Comparison of ENCODE assay signal across 22 cellular contexts in genomic region chr10:80167471-80167870, GRCh38. TPM values are rescaled to one million over a fixed set of nuclear protein-coding genes. Genes with fewer than 3 reads are reported as not detected.
DNase-seq lines count a peak whose midpoint lies in the region; ATAC-seq and TF ChIP-seq lines count a peak whose summit lies in the region.
"Had no signal": no experiment of that assay in that cellular context is flagged by ENCODE, and none has a peak within 500 bp of the region (broad histone marks: within the 10 kb centered on the region; RNA-seq: fewer than 3 reads in every experiment).

No MANE protein-coding gene starts in this region.

- H3K9ac ChIP-seq in endodermal cell (ENCODE audit: extremely low read depth, low read length, poor library complexity, severe bottlenecking), result no peak overlapping the region

- no peak for TF ChIP-seq POLR2A in stomach (IDR thresholded peaks at IDR 0.05)

- POLR2A ChIA-PET in activated CD8-positive, alpha-beta T cell treated with anti-CD3 and anti-CD28 coated beads for 36 hours (lab: Charles Lee), result interaction anchor here (1.3 to 1.8 kb wide), 3 partner anchors 11 to 20 kb away, joined by 4 to 5 read pairs (median 5); no protein-coding TSS in a partner anchor
- POLR2A ChIA-PET in activated CD8-positive, alpha-beta T cell treated with anti-CD3 and anti-CD28 coated beads, Interleukin-2, amount 10 ng/mL, durations not matched to agents 7 days and 5 days (lab: Charles Lee), result interaction anchor here (1.0 kb wide), 2 partner anchors 11 to 33 kb away, joined by 3 read pairs; no protein-coding TSS in a partner anchor

- no peak for DNase-seq in activated CD8-positive, alpha-beta T cell treated with anti-CD3 and anti-CD28 coated beads for 36 hours
- DNase-seq in activated CD8-positive, alpha-beta T cell treated with anti-CD3 and anti-CD28 coated beads, Interleukin-2, amount 10 ng/mL, durations not matched to agents 7 days and 5 days, result no peak
- no peak for DNase-seq in right atrium auricular region (ENCODE audit: low spot score)
- DNase-seq in stomach, result no peak
- no peak for DNase-seq in endodermal cell
- DNase-seq in SHP77 treated with DMSO at 0.1 percent for 48 hours (lab: John Stamatoyannopoulos, UW), result no peak
- DNase-seq: activated T-cell treated with anti-CD3 and anti-CD28 coated beads for 4 hours; CD4-positive, alpha-beta T cell; central memory CD4-positive, alpha-beta T cell; DMS79; NCI-H1930; NCI-H510A treated with DMSO at 0.1 percent for 48 hours; stimulated activated CD4-positive, alpha-beta T cell treated with anti-CD3 and anti-CD28 coated beads, Interleukin-4, amount 100 ng/mL, for 4 hours; stimulated activated CD8-positive, alpha-beta memory T cell treated with anti-CD3 and anti-CD28 coated beads, Interleukin-4, amount 100 ng/mL, for 48 hours had no signal

- peak overlapping the region; percentile 38 for H3K27ac Mint-ChIP-seq in activated CD8-positive, alpha-beta T cell treated with anti-CD3 and anti-CD28 coated beads for 36 hours
- H3K27ac Mint-ChIP-seq in activated CD8-positive, alpha-beta T cell treated with anti-CD3 and anti-CD28 coated beads, Interleukin-2, amount 10 ng/mL, durations not matched to agents 7 days and 5 days, result no peak overlapping the region
- no peak overlapping the region for H3K27ac Mint-ChIP-seq in endodermal cell
- H3K27ac Mint-ChIP-seq: CD4-positive, alpha-beta T cell; type B pancreatic cell had no signal

- H3K27me3 ChIP-seq in right atrium auricular region (no peaks in the 10 kb centered on the region), stomach (no peaks in the 10 kb centered on the region), endodermal cell (ENCODE audit: control insufficient read depth, insufficient read depth, low read length, poor library complexity, severe bottlenecking) (no peaks in the 10 kb centered on the region)

- H3K36me3 ChIP-seq in right atrium auricular region (peaks cover 79% of the 10 kb centered on the region), stomach (peaks cover 40 to 98% (median 90%) of the 10 kb centered on the region in 4 donors), endodermal cell (ENCODE audit: control insufficient read depth, insufficient read depth, low read length) (peaks cover 58% of the 10 kb centered on the region)

- no peaks in the 10 kb centered on the region for H3K27me3 Mint-ChIP-seq in activated CD8-positive, alpha-beta T cell treated with anti-CD3 and anti-CD28 coated beads for 36 hours
- H3K27me3 Mint-ChIP-seq in activated CD8-positive, alpha-beta T cell treated with anti-CD3 and anti-CD28 coated beads, Interleukin-2, amount 10 ng/mL, durations not matched to agents 7 days and 5 days (ENCODE audit: low read depth), result no peaks in the 10 kb centered on the region
- H3K27me3 Mint-ChIP-seq in endodermal cell (ENCODE audit: insufficient read depth), result no peaks in the 10 kb centered on the region
- H3K27me3 Mint-ChIP-seq: CD4-positive, alpha-beta T cell; IgD-negative memory B cell; type B pancreatic cell had no signal

- CTCF ChIA-PET in activated CD8-positive, alpha-beta T cell treated with anti-CD3 and anti-CD28 coated beads for 36 hours (lab: Charles Lee), result interaction anchor here (1.5 kb wide), 1 partner anchor 55 kb away, joined by 7 read pairs; no protein-coding TSS in a partner anchor
- CTCF ChIA-PET in activated CD8-positive, alpha-beta T cell treated with anti-CD3 and anti-CD28 coated beads, Interleukin-2, amount 10 ng/mL, durations not matched to agents 7 days and 5 days (lab: Charles Lee), result no interaction called here

- H3K4me1 ChIP-seq in right atrium auricular region, result peaks cover 0 to 78% of the 10 kb centered on the region in 2 donors
- peaks cover 55 to 99% (median 86%) of the 10 kb centered on the region in 4 donors for H3K4me1 ChIP-seq in stomach
- H3K4me1 ChIP-seq in endodermal cell (ENCODE audit: control insufficient read depth, insufficient read depth, low read length), result no peaks in the 10 kb centered on the region

- no peak overlapping the region for H3K4me3 Mint-ChIP-seq in activated CD8-positive, alpha-beta T cell treated with anti-CD3 and anti-CD28 coated beads for 36 hours
- no peak overlapping the region for H3K4me3 Mint-ChIP-seq in activated CD8-positive, alpha-beta T cell treated with anti-CD3 and anti-CD28 coated beads, Interleukin-2, amount 10 ng/mL, durations not matched to agents 7 days and 5 days
- H3K4me3 Mint-ChIP-seq in endodermal cell, result no peak overlapping the region
- H3K4me3 Mint-ChIP-seq: CD4-positive, alpha-beta T cell; IgD-negative memory B cell; type B pancreatic cell had no signal

- intact Hi-C loops in activated CD8-positive, alpha-beta T cell treated with anti-CD3 and anti-CD28 coated beads for 36 hours (cut with micrococcal nuclease), result no loop called here
- intact Hi-C loops in stomach (cut with DNase I; ENCODE audit: low total_unique reads), result no loop called here

- peaks cover 15% of the 10 kb centered on the region for H3K4me1 Mint-ChIP-seq in activated CD8-positive, alpha-beta T cell treated with anti-CD3 and anti-CD28 coated beads for 36 hours (ENCODE audit: low read depth)
- H3K4me1 Mint-ChIP-seq in activated CD8-positive, alpha-beta T cell treated with anti-CD3 and anti-CD28 coated beads, Interleukin-2, amount 10 ng/mL, durations not matched to agents 7 days and 5 days (ENCODE audit: low read depth), result peaks cover 4% of the 10 kb centered on the region
- H3K4me1 Mint-ChIP-seq in endodermal cell, result peaks cover 3% of the 10 kb centered on the region

- no peak for ATAC-seq in activated CD8-positive, alpha-beta T cell treated with anti-CD3 and anti-CD28 coated beads for 36 hours
- no peak for ATAC-seq in activated CD8-positive, alpha-beta T cell treated with anti-CD3 and anti-CD28 coated beads, Interleukin-2, amount 10 ng/mL, durations not matched to agents 7 days and 5 days
- no peak for ATAC-seq in GM18498 (IDR thresholded peaks at IDR 0.05; ENCODE audit: unreplicated experiment)

- no peak for TF ChIP-seq CTCF in activated CD8-positive, alpha-beta T cell treated with anti-CD3 and anti-CD28 coated beads for 36 hours (IDR thresholded peaks at IDR 0.05)
- TF ChIP-seq CTCF in right atrium auricular region (IDR thresholded peaks at IDR 0.05), result no peak
- no peak for TF ChIP-seq CTCF in stomach (IDR thresholded peaks at IDR 0.05)
- no peak for TF ChIP-seq CTCF in endodermal cell (conservative IDR thresholded peaks at IDR 0.05)

- 83 to 88% (median 85%) methylated on average over 4 of the region's 4 CpGs for WGBS in stomach, 5 donors
- WGBS in endodermal cell (ENCODE audit: insufficient coverage in 1 of 2, insufficient read length in 1 of 2), 2 experiments, result 89 to 93% methylated on average over 4 of the region's 4 CpGs

- peaks cover 32% of the 10 kb centered on the region for H3K36me3 Mint-ChIP-seq in activated CD8-positive, alpha-beta T cell treated with anti-CD3 and anti-CD28 coated beads for 36 hours (ENCODE audit: low read depth)
- peaks cover 27% of the 10 kb centered on the region for H3K36me3 Mint-ChIP-seq in activated CD8-positive, alpha-beta T cell treated with anti-CD3 and anti-CD28 coated beads, Interleukin-2, amount 10 ng/mL, durations not matched to agents 7 days and 5 days (ENCODE audit: low read depth)
- peaks cover 29% of the 10 kb centered on the region for H3K36me3 Mint-ChIP-seq in endodermal cell (ENCODE audit: low read depth)
- H3K36me3 Mint-ChIP-seq: IgD-negative memory B cell had no signal

- H3K9me3 ChIP-seq in right atrium auricular region, result no peaks in the 10 kb centered on the region
- H3K9me3 ChIP-seq in stomach, result no peaks in the 10 kb centered on the region
- no peaks in the 10 kb centered on the region for H3K9me3 ChIP-seq in endodermal cell (ENCODE audit: control insufficient read depth, low read length)

- TF ChIP-seq EP300 in stomach (IDR thresholded peaks at IDR 0.05), result no peak

- H3K27ac ChIP-seq in angular gyrus (ENCODE audit: low read depth, low read length), result peak overlapping the region; percentile 27
- peak overlapping the region; percentile 68 to 73 for H3K27ac ChIP-seq in right atrium auricular region
- H3K27ac ChIP-seq in stomach, result peak overlapping the region in 4 of 5 donors; percentile 63 to 86 (median 64)
- H3K27ac ChIP-seq in endodermal cell (ENCODE audit: low read depth, low read length), result no peak overlapping the region
- H3K27ac ChIP-seq: SK-N-MC had no signal

- H3K9me3 Mint-ChIP-seq in activated CD8-positive, alpha-beta T cell treated with anti-CD3 and anti-CD28 coated beads for 36 hours, result no peaks in the 10 kb centered on the region
- H3K9me3 Mint-ChIP-seq in activated CD8-positive, alpha-beta T cell treated with anti-CD3 and anti-CD28 coated beads, Interleukin-2, amount 10 ng/mL, durations not matched to agents 7 days and 5 days (ENCODE audit: insufficient read depth), result no peaks in the 10 kb centered on the region
- H3K9me3 Mint-ChIP-seq in endodermal cell, result no peaks in the 10 kb centered on the region
- H3K9me3 Mint-ChIP-seq: CD4-positive, alpha-beta T cell; IgD-negative memory B cell; type B pancreatic cell had no signal

- H3K4me3 ChIP-seq in right atrium auricular region (no peak overlapping the region), stomach (no peak overlapping the region), endodermal cell (ENCODE audit: low read length) (no peak overlapping the region)
- H3K4me3 ChIP-seq: SK-N-MC had no signal

RNA-seq across cellular contexts. Expression of gene PLAC9, which starts 34.9 kb away (rescaled TPM):
- not detected for total RNA-seq in activated CD8-positive, alpha-beta T cell treated with anti-CD3 and anti-CD28 coated beads for 36 hours
- not detected for total RNA-seq in activated CD8-positive, alpha-beta T cell treated with anti-CD3 and anti-CD28 coated beads, Interleukin-2, amount 10 ng/mL, durations not matched to agents 7 days and 5 days
- 10 to 100 TPM; 25.5 to 36.3 TPM for total RNA-seq in right atrium auricular region
- total RNA-seq in stomach, result 10 to 100 TPM in 2 of 5 donors, 1 to 10 TPM in 1, not detected in 2; 2.0 to 37.4 (median 11.6) TPM
- 10 to 100 TPM; 14.2 to 28.3 (median 26.4) TPM for polyA plus RNA-seq in stomach
- 10 to 100 TPM in 1 of 2 donors, 1 to 10 TPM in 1; 8.4 to 14.9 TPM for total RNA-seq in endodermal cell
- 4.3 TPM for polyA plus RNA-seq in endodermal cell (2013, experiment 1 of 2)
- polyA plus RNA-seq in endodermal cell (2013, experiment 2 of 2), result 6.5 TPM
- total RNA-seq: CD4-positive, alpha-beta T cell; H4; kidney epithelial cell; OCI-LY7 had no signal
- polyA plus RNA-seq: IgD-negative memory B cell had no signal

RNA-seq across cellular contexts. Expression of gene ANXA11, which starts 37.9 kb away (rescaled TPM):
- total RNA-seq in activated CD8-positive, alpha-beta T cell treated with anti-CD3 and anti-CD28 coated beads for 36 hours, result 100 to 1,000 TPM; 226 to 238 TPM
- 100 to 1,000 TPM; 249 to 277 TPM for total RNA-seq in activated CD8-positive, alpha-beta T cell treated with anti-CD3 and anti-CD28 coated beads, Interleukin-2, amount 10 ng/mL, durations not matched to agents 7 days and 5 days
- total RNA-seq in right atrium auricular region (100 to 1,000 TPM; 224 to 266 TPM), stomach (100 to 1,000 TPM in 3 of 5 donors, 10 to 100 TPM in 2; 91.4 to 293 (median 109) TPM), endodermal cell (100 to 1,000 TPM; 104 to 134 TPM)
- 100 to 1,000 TPM; 171 to 208 (median 181) TPM for polyA plus RNA-seq in stomach
- 39.4 TPM for polyA plus RNA-seq in endodermal cell (2013, experiment 1 of 2)
- polyA plus RNA-seq in endodermal cell (2013, experiment 2 of 2), result 35.8 TPM
